Comparison of ENCODE assay signal across 13 cellular contexts in the genomic region with DNA sequence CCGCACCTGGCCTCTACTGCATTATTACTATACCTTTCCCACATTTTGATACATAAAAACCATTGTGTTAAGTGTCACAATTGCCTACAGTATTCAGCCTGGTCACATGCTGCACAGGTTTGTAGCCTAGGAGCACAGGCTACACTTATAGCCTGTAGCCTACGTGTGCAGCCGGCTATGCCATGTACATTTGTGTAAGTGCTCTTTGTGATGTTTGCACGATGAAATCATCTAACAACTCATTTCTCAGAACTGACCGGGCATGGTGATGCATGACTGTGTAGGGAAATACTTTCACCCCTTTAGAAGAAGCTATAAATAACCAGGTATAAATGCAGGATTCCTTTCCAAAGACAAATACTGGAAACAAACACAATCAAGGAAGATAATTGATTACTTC. TPM values are rescaled to one million over a fixed set of nuclear protein-coding genes. Genes with fewer than 3 reads are reported as not detected.
DNase-seq lines count a peak whose midpoint lies in the region; ATAC-seq, FAIRE-seq and TF ChIP-seq lines count a peak whose summit lies in the region.
"Had no signal": no experiment of that assay in that cellular context is flagged by ENCODE, and none has a peak within 500 bp of the region (broad histone marks: within the 10 kb centered on the region; RNA-seq: fewer than 3 reads in every experiment).

No MANE protein-coding gene starts in this region.

- H3K27ac ChIP-seq in astrocyte (ENCODE audit: low read depth, low read length) (peak overlapping the region; percentile 69), keratinocyte (ENCODE audit: control insufficient read depth, insufficient read depth, low read length) (peak overlapping the region; percentile 82)
- no peak overlapping the region for H3K27ac ChIP-seq in CD8-positive, alpha-beta memory T cell (ENCODE audit: low read depth, low read length)

- TF ChIP-seq CTCF in astrocyte (IDR thresholded peaks at IDR 0.05; ENCODE audit: insufficient read depth, low read depth, low read length), result no peak
- TF ChIP-seq CTCF in keratinocyte (optimal IDR thresholded peaks at IDR 0.05 in 1 of 3, IDR thresholded peaks at IDR 0.05 in 1 of 3, conservative IDR thresholded peaks at IDR 0.05 in 1 of 3; ENCODE audit: extremely low read depth in 1 of 3, insufficient read depth in 2 of 3, low read length in 3 of 3), result no peak

- H3K4me1 ChIP-seq in astrocyte (ENCODE audit: insufficient read depth, low read length) (peaks cover 12% of the 10 kb centered on the region), keratinocyte (ENCODE audit: control insufficient read depth, extremely low read depth, insufficient read depth, low read length) (peaks cover 45% of the 10 kb centered on the region)
- no peaks in the 10 kb centered on the region for H3K4me1 ChIP-seq in CD8-positive, alpha-beta memory T cell (ENCODE audit: insufficient read depth, low read length)

- H4K20me1 ChIP-seq in astrocyte (ENCODE audit: insufficient read depth, low read length) (no peaks in the 10 kb centered on the region), keratinocyte (ENCODE audit: control insufficient read depth, extremely low read depth, insufficient read depth, low read length) (no peaks in the 10 kb centered on the region)

- H3K4me3 Mint-ChIP-seq in astrocyte (ENCODE audit: unreplicated experiment), result peak overlapping the region; percentile 46
- no peak overlapping the region for H3K4me3 Mint-ChIP-seq in CD8-positive, alpha-beta memory T cell
- H3K4me3 Mint-ChIP-seq: natural killer cell treated with Interleukin-12 subunit alpha and Interleukin-12 subunit beta and Interleukin-15 and Interleukin-18, amount 100 ng/mL, for 72 hours had no signal

- H3K27me3 ChIP-seq in astrocyte (ENCODE audit: insufficient read depth, low read length) (no peaks in the 10 kb centered on the region), keratinocyte (ENCODE audit: control insufficient read depth, extremely low read depth, insufficient read depth, low read length) (no peaks in the 10 kb centered on the region)
- no peaks in the 10 kb centered on the region for H3K27me3 ChIP-seq in CD8-positive, alpha-beta memory T cell (ENCODE audit: insufficient read depth, low read length, poor library complexity, severe bottlenecking)

- no peak for ATAC-seq in GM21390 (IDR thresholded peaks at IDR 0.05; ENCODE audit: unreplicated experiment)
- ATAC-seq: natural killer cell treated with Interleukin-12 subunit alpha and Interleukin-12 subunit beta and Interleukin-15 and Interleukin-18, amount 100 ng/mL, for 72 hours had no signal

- no peak overlapping the region for H2AFZ ChIP-seq in astrocyte (ENCODE audit: low read depth, low read length)
- H2AFZ ChIP-seq in keratinocyte (ENCODE audit: control insufficient read depth, low read length), result no peak overlapping the region

- DNase-seq in A172 (ENCODE audit: low spot score), result peak; percentile 38
- peak; percentile 41 for DNase-seq in HS-5 (ENCODE audit: low read depth)
- peak; percentile 95 for DNase-seq in astrocyte (ENCODE audit: low read depth)
- DNase-seq in keratinocyte (ENCODE audit: low read depth, low spot score), result peak; percentile 59
- DNase-seq in foreskin melanocyte, result no peak
- DNase-seq in CD8-positive, alpha-beta memory T cell, result no peak
- no peak for DNase-seq in HT-29 (ENCODE audit: low spot score)
- DNase-seq: activated CD4-positive, CD25-positive, alpha-beta regulatory T cell treated with anti-CD3 and anti-CD28 coated beads, Interleukin-2, amount 50 U/mL, for 72 hours; activated effector memory CD4-positive, alpha-beta T cell treated with Interleukin-2 at 50 U/mL for 16 hours; stimulated activated naive CD4-positive, alpha-beta T cell had no signal

- H3K9ac ChIP-seq in astrocyte (ENCODE audit: low read length) (no peak overlapping the region), keratinocyte (ENCODE audit: control insufficient read depth, extremely low read depth, insufficient read depth, low read length) (peak overlapping the region; percentile 46)

- H3K4me2 ChIP-seq in astrocyte (ENCODE audit: low read length) (peak overlapping the region; percentile 32), keratinocyte (ENCODE audit: control insufficient read depth, extremely low read depth, insufficient read depth, low read depth, low read length) (no peak overlapping the region)

- FAIRE-seq in astrocyte (lab: Jason Lieb, UNC), result peak; percentile 43
- FAIRE-seq in keratinocyte (lab: Jason Lieb, UNC), result peak; percentile 89

- POLR2A ChIA-PET in CD8-positive, alpha-beta memory T cell (lab: Charles Lee), result no interaction called here

- H3K9me3 ChIP-seq in astrocyte (ENCODE audit: insufficient read depth, low read depth, low read length) (no peaks in the 10 kb centered on the region), keratinocyte (ENCODE audit: control insufficient read depth, low read depth, low read length) (no peaks in the 10 kb centered on the region)
- no peaks in the 10 kb centered on the region for H3K9me3 ChIP-seq in CD8-positive, alpha-beta memory T cell (ENCODE audit: low read length)

- no peaks in the 10 kb centered on the region for H3K36me3 Mint-ChIP-seq in astrocyte (ENCODE audit: low read depth, unreplicated experiment)
- H3K36me3 Mint-ChIP-seq in CD8-positive, alpha-beta memory T cell, result no peaks in the 10 kb centered on the region
- H3K36me3 Mint-ChIP-seq: natural killer cell treated with Interleukin-12 subunit alpha and Interleukin-12 subunit beta and Interleukin-15 and Interleukin-18, amount 100 ng/mL, for 72 hours had no signal

- H3K4me3 ChIP-seq in astrocyte (ENCODE audit: insufficient read depth, low read depth, low read length) (no peak overlapping the region), keratinocyte (ENCODE audit: control insufficient read depth in 2 of 3, extremely low read depth in 1 of 3, insufficient read depth in 2 of 3, low read depth in 1 of 3, low read length in 3 of 3) (no peak overlapping the region)
- no peak overlapping the region for H3K4me3 ChIP-seq in CD8-positive, alpha-beta memory T cell (ENCODE audit: low read length)

- CTCF ChIA-PET in CD8-positive, alpha-beta memory T cell (lab: Charles Lee), result no interaction called here

- H3K36me3 ChIP-seq in astrocyte (ENCODE audit: insufficient read depth, low read length), result no peaks in the 10 kb centered on the region
- H3K36me3 ChIP-seq in keratinocyte (ENCODE audit: control insufficient read depth in 2 of 2, extremely low read depth in 1 of 2, insufficient read depth in 2 of 2, low read length in 2 of 2), result no peaks in the 10 kb centered on the region
- no peaks in the 10 kb centered on the region for H3K36me3 ChIP-seq in CD8-positive, alpha-beta memory T cell (ENCODE audit: insufficient read depth, low read length)

- H3K4me1 Mint-ChIP-seq in astrocyte (ENCODE audit: low read depth, unreplicated experiment), result peaks cover 9% of the 10 kb centered on the region
- no peaks in the 10 kb centered on the region for H3K4me1 Mint-ChIP-seq in CD8-positive, alpha-beta memory T cell

- H3K27me3 Mint-ChIP-seq in astrocyte (ENCODE audit: low read depth, unreplicated experiment), result no peaks in the 10 kb centered on the region
- peaks cover 10 to 39% of the 10 kb centered on the region in 2 donors for H3K27me3 Mint-ChIP-seq in CD8-positive, alpha-beta memory T cell

- dilution Hi-C loops in keratinocyte (cut with MboI; ENCODE audit: extremely low pct_ligation_motif_present, low sequenced_read_pairs), result no loop called here

- H3K9me1 ChIP-seq in keratinocyte (ENCODE audit: control insufficient read depth, extremely low read depth, insufficient read depth, low read length), result no peaks in the 10 kb centered on the region

- peak overlapping the region; percentile 21 for H3K27ac Mint-ChIP-seq in astrocyte (ENCODE audit: unreplicated experiment)
- H3K27ac Mint-ChIP-seq in CD8-positive, alpha-beta memory T cell, result no peak overlapping the region
- H3K27ac Mint-ChIP-seq: natural killer cell treated with Interleukin-12 subunit alpha and Interleukin-12 subunit beta and Interleukin-15 and Interleukin-18, amount 100 ng/mL, for 72 hours had no signal

- H3K79me2 ChIP-seq in astrocyte (ENCODE audit: insufficient read depth, low read length), result no peaks in the 10 kb centered on the region
- no peaks in the 10 kb centered on the region for H3K79me2 ChIP-seq in keratinocyte (ENCODE audit: control insufficient read depth, insufficient read depth, low read length)

- no peaks in the 10 kb centered on the region for H3K9me3 Mint-ChIP-seq in astrocyte (ENCODE audit: unreplicated experiment)
- no peaks in the 10 kb centered on the region for H3K9me3 Mint-ChIP-seq in CD8-positive, alpha-beta memory T cell
- H3K9me3 Mint-ChIP-seq: natural killer cell treated with Interleukin-12 subunit alpha and Interleukin-12 subunit beta and Interleukin-15 and Interleukin-18, amount 100 ng/mL, for 72 hours had no signal

RNA-seq across cellular contexts. Expression of gene ERG, which starts 12.1 kb away (rescaled TPM):
- total RNA-seq in A172 (2014; rRNA removed; shearing (Covaris generic)), result 0.05 TPM in 1 of 2 replicates, not detected in the other
- 0.84 and 1.9 TPM in 2 replicates for total RNA-seq in astrocyte
- 0.08 to 0.19 TPM (median 0.09 TPM) in 3 replicates for polyA plus RNA-seq in keratinocyte
- 1.1 TPM for polyA plus RNA-seq in keratinocyte (2011; ENCODE audit: low read depth)
- 0.06 and 0.12 TPM in 2 replicates for polyA plus RNA-seq in keratinocyte (2011; cell fraction: cytosol; rRNA removed)
- polyA plus RNA-seq in keratinocyte (2011; cell fraction: nucleus; rRNA removed), result 0.23 and 0.35 TPM in 2 replicates
- 0.07 TPM in 1 of 2 replicates, not detected in the other for polyA plus RNA-seq in keratinocyte (2012; ENCODE audit: low replicate concordance)
- 0.61 to 0.89 TPM in 2 of 3 replicates, not detected in the other for polyA minus RNA-seq in keratinocyte
- polyA minus RNA-seq in keratinocyte (2011; cell fraction: cytosol; rRNA and poly(A)+ RNA removed), result not detected
- 0.42 and 1.0 TPM in 2 replicates for polyA minus RNA-seq in keratinocyte (2011; cell fraction: nucleus; rRNA and poly(A)+ RNA removed)
- total RNA-seq in CD8-positive, alpha-beta memory T cell, result not detected
- polyA plus RNA-seq in CD8-positive, alpha-beta memory T cell, result not detected
- not detected in 2 replicates for total RNA-seq in HT-29 (2014; rRNA removed; shearing (Covaris generic))
- total RNA-seq: natural killer cell treated with Interleukin-12 subunit alpha and Interleukin-12 subunit beta and Interleukin-15 and Interleukin-18, amount 100 ng/mL, for 72 hours; SK-MEL-5 had no signal

Comparison
In these comparisons a context has a peak if more than half of its experiments do, and no peak if none do; other contexts are left out.
1. DNase-seq: peak in A172 (single experiment), HS-5 (single experiment), astrocyte (single experiment) and keratinocyte (single experiment); none in foreskin melanocyte (single experiment), CD8-positive, alpha-beta memory T cell (0 of 5) and HT-29 (single experiment).